In the genomic region with DNA sequence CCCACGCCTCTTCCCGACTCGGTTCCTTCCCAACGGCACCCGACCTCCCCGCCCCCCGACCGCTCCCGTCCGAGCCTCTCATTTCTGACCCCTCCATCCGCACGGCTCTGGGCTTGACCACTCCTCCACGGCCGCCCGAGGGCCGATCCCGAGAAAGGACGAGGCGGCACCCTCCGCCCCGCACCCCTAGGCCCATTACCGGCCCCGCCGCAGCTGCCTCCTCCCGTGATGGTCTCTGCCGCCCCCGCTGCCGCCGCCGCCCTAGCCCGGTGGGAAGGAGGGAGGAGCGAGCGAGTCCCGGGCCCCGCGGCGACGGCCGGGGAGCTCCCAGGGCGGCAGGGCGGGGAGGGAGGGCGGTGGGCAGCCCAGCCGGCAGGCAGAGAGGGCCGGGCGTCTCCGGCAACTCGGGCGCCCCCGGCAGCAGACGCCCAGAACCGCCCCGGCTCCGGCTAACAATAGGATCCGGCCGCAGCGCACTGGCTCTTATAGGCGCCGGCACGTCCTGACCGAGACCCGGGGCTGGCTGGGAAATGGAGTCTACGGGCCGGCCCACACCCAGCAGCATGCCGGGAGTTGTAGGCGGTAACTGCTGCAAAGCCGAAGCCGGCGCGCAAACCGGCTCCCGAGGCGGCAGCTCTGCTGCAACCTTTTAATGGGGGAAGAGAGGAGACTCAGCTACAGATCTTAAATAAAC, we compare ENCODE assay signal across 1 cellular context.
A peak's percentile ranks its signal among the peaks of the same experiment; 100 is the strongest.
TF ChIP-seq lines count a peak whose summit lies in the region.

A gene with protein sequence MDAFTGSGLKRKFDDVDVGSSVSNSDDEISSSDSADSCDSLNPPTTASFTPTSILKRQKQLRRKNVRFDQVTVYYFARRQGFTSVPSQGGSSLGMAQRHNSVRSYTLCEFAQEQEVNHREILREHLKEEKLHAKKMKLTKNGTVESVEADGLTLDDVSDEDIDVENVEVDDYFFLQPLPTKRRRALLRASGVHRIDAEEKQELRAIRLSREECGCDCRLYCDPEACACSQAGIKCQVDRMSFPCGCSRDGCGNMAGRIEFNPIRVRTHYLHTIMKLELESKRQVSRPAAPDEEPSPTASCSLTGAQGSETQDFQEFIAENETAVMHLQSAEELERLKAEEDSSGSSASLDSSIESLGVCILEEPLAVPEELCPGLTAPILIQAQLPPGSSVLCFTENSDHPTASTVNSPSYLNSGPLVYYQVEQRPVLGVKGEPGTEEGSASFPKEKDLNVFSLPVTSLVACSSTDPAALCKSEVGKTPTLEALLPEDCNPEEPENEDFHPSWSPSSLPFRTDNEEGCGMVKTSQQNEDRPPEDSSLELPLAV (minus strand): TSS at position 457 of the 694 bp plus-strand sequence. CDS start 7,035 bp downstream, outside the sequence.

TF ChIP-seq in K562, 482 proteins besides CTCF, POLR2A, EP300 and RAD21 (continued from another document and continues in another):
- TF ChIP-seq NR2C1 (IDR thresholded peaks at IDR 0.05) = peak; percentile 64; the same call in 1 of the 2 replicates
- TF ChIP-seq NR2C1 (tag; IDR thresholded peaks at IDR 0.05) = peak; percentile 77; the same call in 1 of the 2 replicates
- TF ChIP-seq TCF7 (IDR thresholded peaks at IDR 0.05; ENCODE audit: borderline replicate concordance) = peak; percentile 60; the same call in 1 of the 2 replicates
- TF ChIP-seq PRMT5 (CRISPR knock-in tag; IDR thresholded peaks at IDR 0.05) = 0 out of 2 replicates have a peak, but pooled peaks have one; percentile 20
- TF ChIP-seq, protein P1, sequence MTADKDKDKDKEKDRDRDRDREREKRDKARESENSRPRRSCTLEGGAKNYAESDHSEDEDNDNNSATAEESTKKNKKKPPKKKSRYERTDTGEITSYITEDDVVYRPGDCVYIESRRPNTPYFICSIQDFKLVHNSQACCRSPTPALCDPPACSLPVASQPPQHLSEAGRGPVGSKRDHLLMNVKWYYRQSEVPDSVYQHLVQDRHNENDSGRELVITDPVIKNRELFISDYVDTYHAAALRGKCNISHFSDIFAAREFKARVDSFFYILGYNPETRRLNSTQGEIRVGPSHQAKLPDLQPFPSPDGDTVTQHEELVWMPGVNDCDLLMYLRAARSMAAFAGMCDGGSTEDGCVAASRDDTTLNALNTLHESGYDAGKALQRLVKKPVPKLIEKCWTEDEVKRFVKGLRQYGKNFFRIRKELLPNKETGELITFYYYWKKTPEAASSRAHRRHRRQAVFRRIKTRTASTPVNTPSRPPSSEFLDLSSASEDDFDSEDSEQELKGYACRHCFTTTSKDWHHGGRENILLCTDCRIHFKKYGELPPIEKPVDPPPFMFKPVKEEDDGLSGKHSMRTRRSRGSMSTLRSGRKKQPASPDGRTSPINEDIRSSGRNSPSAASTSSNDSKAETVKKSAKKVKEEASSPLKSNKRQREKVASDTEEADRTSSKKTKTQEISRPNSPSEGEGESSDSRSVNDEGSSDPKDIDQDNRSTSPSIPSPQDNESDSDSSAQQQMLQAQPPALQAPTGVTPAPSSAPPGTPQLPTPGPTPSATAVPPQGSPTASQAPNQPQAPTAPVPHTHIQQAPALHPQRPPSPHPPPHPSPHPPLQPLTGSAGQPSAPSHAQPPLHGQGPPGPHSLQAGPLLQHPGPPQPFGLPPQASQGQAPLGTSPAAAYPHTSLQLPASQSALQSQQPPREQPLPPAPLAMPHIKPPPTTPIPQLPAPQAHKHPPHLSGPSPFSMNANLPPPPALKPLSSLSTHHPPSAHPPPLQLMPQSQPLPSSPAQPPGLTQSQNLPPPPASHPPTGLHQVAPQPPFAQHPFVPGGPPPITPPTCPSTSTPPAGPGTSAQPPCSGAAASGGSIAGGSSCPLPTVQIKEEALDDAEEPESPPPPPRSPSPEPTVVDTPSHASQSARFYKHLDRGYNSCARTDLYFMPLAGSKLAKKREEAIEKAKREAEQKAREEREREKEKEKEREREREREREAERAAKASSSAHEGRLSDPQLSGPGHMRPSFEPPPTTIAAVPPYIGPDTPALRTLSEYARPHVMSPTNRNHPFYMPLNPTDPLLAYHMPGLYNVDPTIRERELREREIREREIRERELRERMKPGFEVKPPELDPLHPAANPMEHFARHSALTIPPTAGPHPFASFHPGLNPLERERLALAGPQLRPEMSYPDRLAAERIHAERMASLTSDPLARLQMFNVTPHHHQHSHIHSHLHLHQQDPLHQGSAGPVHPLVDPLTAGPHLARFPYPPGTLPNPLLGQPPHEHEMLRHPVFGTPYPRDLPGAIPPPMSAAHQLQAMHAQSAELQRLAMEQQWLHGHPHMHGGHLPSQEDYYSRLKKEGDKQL (CRISPR knock-in tag; IDR thresholded peaks at IDR 0.05; ENCODE audit: borderline replicate concordance) = no peak
- TF ChIP-seq NCOA1 (IDR thresholded peaks at IDR 0.05; ENCODE audit: low read depth) = no peak
- TF ChIP-seq, protein P2, sequence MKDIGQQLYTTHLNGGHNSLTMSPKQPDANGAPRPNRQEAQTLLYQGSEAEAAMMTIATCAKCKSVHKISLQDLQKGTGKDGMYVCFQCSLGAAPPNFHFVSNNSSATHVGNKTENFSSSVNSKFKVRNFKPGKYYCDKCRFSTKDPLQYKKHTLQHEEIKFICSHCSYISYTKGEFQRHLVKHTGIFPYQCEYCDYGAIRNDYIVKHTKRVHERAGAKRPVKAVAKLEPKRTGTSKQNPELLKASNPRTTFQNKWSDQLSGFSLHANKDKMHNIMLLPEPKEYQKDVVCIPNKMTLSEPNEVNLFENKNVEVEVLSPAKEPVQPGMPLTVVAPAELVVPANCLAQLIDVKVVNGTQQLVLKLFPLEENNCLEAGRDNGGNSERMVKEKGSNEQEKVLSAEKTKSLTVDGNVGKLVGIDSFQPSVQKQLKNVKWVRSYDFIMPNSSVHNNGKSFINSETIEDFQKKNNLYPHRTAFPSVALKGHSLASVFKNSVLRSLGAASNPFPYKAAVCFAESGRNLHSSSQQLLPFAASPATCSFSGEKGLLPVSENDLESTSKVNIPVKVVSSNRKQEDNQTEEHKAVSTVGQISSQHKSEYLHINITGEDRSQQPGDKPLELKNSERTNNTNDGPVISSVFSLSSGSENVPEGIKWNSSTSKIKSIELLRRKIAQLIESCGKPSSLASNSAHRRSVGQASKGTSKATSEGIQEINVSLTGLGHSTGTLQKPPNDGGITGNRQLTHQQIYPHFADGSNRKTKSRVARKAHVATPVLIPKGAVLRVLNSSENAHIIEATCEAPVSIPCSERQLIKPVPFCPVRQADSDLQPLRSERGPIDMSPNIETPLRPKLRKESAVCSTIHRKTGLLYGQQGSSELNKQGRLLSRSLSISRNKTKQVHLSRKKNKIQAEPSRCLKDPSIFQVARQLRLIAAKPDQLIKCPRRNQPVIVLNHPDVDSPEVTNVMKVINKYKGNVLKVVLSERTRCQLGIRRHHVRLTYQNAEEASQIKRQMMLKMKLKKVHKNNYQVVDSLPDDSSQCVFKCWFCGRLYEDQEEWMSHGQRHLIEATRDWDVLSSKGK (CRISPR knock-in tag; IDR thresholded peaks at IDR 0.05) = no peak
- TF ChIP-seq CXXC5 (CRISPR knock-in tag; IDR thresholded peaks at IDR 0.05) = peak; percentile 89
- TF ChIP-seq ZNF146 (CRISPR knock-in tag; IDR thresholded peaks at IDR 0.05; ENCODE audit: unreplicated experiment) = no peak
- peak in 1 of 2 experiments; percentile 70; a peak in 1 of 3 replicates for TF ChIP-seq CBX3 (IDR thresholded peaks at IDR 0.05; ENCODE audit: borderline replicate concordance in 1 of 2, low read length in 2 of 2)
- peak; percentile 68 for TF ChIP-seq BHLHE40 (IDR thresholded peaks at IDR 0.05; ENCODE audit: low read length)
- no peak for TF ChIP-seq MEF2D (tag; conservative IDR thresholded peaks at IDR 0.05; ENCODE audit: low read depth)
- peak; percentile 78; the same call in 1 of the 2 replicates for TF ChIP-seq MBD2 (IDR thresholded peaks at IDR 0.05; ENCODE audit: borderline replicate concordance, low read depth)
- TF ChIP-seq ERF (CRISPR knock-in tag; IDR thresholded peaks at IDR 0.05) = no peak
- TF ChIP-seq, protein P3, sequence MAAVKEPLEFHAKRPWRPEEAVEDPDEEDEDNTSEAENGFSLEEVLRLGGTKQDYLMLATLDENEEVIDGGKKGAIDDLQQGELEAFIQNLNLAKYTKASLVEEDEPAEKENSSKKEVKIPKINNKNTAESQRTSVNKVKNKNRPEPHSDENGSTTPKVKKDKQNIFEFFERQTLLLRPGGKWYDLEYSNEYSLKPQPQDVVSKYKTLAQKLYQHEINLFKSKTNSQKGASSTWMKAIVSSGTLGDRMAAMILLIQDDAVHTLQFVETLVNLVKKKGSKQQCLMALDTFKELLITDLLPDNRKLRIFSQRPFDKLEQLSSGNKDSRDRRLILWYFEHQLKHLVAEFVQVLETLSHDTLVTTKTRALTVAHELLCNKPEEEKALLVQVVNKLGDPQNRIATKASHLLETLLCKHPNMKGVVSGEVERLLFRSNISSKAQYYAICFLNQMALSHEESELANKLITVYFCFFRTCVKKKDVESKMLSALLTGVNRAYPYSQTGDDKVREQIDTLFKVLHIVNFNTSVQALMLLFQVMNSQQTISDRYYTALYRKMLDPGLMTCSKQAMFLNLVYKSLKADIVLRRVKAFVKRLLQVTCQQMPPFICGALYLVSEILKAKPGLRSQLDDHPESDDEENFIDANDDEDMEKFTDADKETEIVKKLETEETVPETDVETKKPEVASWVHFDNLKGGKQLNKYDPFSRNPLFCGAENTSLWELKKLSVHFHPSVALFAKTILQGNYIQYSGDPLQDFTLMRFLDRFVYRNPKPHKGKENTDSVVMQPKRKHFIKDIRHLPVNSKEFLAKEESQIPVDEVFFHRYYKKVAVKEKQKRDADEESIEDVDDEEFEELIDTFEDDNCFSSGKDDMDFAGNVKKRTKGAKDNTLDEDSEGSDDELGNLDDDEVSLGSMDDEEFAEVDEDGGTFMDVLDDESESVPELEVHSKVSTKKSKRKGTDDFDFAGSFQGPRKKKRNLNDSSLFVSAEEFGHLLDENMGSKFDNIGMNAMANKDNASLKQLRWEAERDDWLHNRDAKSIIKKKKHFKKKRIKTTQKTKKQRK (IDR thresholded peaks at IDR 0.05; ENCODE audit: borderline replicate concordance, low read depth, low read length) = no peak
- TF ChIP-seq ZKSCAN1 (IDR thresholded peaks at IDR 0.05; ENCODE audit: low read depth, low read length) = no peak
- TF ChIP-seq, protein P4, sequence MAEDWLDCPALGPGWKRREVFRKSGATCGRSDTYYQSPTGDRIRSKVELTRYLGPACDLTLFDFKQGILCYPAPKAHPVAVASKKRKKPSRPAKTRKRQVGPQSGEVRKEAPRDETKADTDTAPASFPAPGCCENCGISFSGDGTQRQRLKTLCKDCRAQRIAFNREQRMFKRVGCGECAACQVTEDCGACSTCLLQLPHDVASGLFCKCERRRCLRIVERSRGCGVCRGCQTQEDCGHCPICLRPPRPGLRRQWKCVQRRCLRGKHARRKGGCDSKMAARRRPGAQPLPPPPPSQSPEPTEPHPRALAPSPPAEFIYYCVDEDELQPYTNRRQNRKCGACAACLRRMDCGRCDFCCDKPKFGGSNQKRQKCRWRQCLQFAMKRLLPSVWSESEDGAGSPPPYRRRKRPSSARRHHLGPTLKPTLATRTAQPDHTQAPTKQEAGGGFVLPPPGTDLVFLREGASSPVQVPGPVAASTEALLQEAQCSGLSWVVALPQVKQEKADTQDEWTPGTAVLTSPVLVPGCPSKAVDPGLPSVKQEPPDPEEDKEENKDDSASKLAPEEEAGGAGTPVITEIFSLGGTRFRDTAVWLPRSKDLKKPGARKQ (CRISPR knock-in tag; IDR thresholded peaks at IDR 0.05) = no peak
- TF ChIP-seq SP2 (IDR thresholded peaks at IDR 0.05; ENCODE audit: extremely low read depth, low read depth, low read length, poor library complexity, severe bottlenecking) = peak; percentile 16
- TF ChIP-seq, protein P5, sequence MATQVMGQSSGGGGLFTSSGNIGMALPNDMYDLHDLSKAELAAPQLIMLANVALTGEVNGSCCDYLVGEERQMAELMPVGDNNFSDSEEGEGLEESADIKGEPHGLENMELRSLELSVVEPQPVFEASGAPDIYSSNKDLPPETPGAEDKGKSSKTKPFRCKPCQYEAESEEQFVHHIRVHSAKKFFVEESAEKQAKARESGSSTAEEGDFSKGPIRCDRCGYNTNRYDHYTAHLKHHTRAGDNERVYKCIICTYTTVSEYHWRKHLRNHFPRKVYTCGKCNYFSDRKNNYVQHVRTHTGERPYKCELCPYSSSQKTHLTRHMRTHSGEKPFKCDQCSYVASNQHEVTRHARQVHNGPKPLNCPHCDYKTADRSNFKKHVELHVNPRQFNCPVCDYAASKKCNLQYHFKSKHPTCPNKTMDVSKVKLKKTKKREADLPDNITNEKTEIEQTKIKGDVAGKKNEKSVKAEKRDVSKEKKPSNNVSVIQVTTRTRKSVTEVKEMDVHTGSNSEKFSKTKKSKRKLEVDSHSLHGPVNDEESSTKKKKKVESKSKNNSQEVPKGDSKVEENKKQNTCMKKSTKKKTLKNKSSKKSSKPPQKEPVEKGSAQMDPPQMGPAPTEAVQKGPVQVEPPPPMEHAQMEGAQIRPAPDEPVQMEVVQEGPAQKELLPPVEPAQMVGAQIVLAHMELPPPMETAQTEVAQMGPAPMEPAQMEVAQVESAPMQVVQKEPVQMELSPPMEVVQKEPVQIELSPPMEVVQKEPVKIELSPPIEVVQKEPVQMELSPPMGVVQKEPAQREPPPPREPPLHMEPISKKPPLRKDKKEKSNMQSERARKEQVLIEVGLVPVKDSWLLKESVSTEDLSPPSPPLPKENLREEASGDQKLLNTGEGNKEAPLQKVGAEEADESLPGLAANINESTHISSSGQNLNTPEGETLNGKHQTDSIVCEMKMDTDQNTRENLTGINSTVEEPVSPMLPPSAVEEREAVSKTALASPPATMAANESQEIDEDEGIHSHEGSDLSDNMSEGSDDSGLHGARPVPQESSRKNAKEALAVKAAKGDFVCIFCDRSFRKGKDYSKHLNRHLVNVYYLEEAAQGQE (CRISPR knock-in tag; IDR thresholded peaks at IDR 0.05; ENCODE audit: low read depth) = 0 out of 2 replicates have a peak, but pooled peaks have one; percentile 70
- TF ChIP-seq EGR1 (conservative IDR thresholded peaks at IDR 0.05) = peak; percentile 78
- TF ChIP-seq GATA2 (CRISPR knock-in tag; IDR thresholded peaks at IDR 0.05) = no peak
- TF ChIP-seq, protein P6, sequence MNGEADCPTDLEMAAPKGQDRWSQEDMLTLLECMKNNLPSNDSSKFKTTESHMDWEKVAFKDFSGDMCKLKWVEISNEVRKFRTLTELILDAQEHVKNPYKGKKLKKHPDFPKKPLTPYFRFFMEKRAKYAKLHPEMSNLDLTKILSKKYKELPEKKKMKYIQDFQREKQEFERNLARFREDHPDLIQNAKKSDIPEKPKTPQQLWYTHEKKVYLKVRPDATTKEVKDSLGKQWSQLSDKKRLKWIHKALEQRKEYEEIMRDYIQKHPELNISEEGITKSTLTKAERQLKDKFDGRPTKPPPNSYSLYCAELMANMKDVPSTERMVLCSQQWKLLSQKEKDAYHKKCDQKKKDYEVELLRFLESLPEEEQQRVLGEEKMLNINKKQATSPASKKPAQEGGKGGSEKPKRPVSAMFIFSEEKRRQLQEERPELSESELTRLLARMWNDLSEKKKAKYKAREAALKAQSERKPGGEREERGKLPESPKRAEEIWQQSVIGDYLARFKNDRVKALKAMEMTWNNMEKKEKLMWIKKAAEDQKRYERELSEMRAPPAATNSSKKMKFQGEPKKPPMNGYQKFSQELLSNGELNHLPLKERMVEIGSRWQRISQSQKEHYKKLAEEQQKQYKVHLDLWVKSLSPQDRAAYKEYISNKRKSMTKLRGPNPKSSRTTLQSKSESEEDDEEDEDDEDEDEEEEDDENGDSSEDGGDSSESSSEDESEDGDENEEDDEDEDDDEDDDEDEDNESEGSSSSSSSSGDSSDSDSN (IDR thresholded peaks at IDR 0.05; ENCODE audit: borderline replicate concordance in 1 of 2, low read depth in 2 of 2, low read length in 2 of 2) = peak; percentile 65 to 87; a peak in 3 of 4 replicates
- peak; percentile 94 for TF ChIP-seq FIP1L1 (IDR thresholded peaks at IDR 0.05; ENCODE audit: low read depth, low read length, poor library complexity, severe bottlenecking)
- TF ChIP-seq, protein P7, sequence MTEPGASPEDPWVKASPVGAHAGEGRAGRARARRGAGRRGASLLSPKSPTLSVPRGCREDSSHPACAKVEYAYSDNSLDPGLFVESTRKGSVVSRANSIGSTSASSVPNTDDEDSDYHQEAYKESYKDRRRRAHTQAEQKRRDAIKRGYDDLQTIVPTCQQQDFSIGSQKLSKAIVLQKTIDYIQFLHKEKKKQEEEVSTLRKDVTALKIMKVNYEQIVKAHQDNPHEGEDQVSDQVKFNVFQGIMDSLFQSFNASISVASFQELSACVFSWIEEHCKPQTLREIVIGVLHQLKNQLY (CRISPR knock-in tag; conservative IDR thresholded peaks at IDR 0.05) = no peak
- TF ChIP-seq PHF20 (IDR thresholded peaks at IDR 0.05; ENCODE audit: partially characterized antibody) = peak; percentile 40
- TF ChIP-seq ZFP36 (IDR thresholded peaks at IDR 0.05; ENCODE audit: low read depth, low read length, partially characterized antibody) = no peak
